Comparison of ENCODE assay signal across 22 cellular contexts in the genomic region with DNA sequence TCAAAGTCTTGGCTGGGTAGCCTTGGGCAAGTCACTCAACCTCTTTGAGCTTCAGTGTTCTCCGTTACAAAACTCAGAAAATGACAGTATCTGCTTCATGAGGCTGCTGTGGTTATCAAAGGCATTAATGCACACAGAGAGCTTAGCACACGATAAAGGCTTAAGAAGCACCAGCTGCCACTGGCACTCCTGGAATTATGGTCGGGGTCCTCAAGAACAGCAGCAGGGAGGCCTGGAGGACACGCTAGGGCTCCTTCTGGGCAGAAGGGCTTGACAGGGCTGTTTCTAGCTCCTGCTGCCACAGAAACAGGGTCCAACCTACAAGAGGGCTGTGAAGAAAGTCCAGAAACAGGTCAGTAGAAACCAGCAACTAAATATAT. TPM values are rescaled to one million over a fixed set of nuclear protein-coding genes. Genes with fewer than 3 reads are reported as not detected.
A peak's percentile ranks its signal among the peaks of the same experiment; 100 is the strongest.
DNase-seq lines count a peak whose midpoint lies in the region; ATAC-seq and TF ChIP-seq lines count a peak whose summit lies in the region.
"Had no signal": no experiment of that assay in that cellular context is flagged by ENCODE, and none has a peak within 500 bp of the region (broad histone marks: within the 10 kb centered on the region; RNA-seq: fewer than 3 reads in every experiment).

No MANE protein-coding gene starts in this region.

- H3K27ac Mint-ChIP-seq in brain (peak overlapping the region; percentile 94 to 99 (median 98)), nephron progenitor cell (peak overlapping the region; percentile 79)
- H3K27ac Mint-ChIP-seq: CD8-positive, alpha-beta T cell had no signal

- H3K4me3 Mint-ChIP-seq in brain (peak overlapping the region; percentile 26 to 77 (median 58)), nephron progenitor cell (no peak overlapping the region)
- H3K4me3 Mint-ChIP-seq: CD8-positive, alpha-beta T cell had no signal

- H3K9me3 Mint-ChIP-seq in brain, result no peaks in the 10 kb centered on the region
- no peaks in the 10 kb centered on the region for H3K9me3 Mint-ChIP-seq in nephron progenitor cell
- H3K9me3 Mint-ChIP-seq: CD8-positive, alpha-beta T cell had no signal

- ATAC-seq in GM18909 (IDR thresholded peaks at IDR 0.05; ENCODE audit: poor library complexity, unreplicated experiment), result no peak
- ATAC-seq: CD8-positive, alpha-beta T cell; GM12878; SK-N-SH treated with all-trans-retinoic acid at 6 μM for 48 hours had no signal

- H3K36me3 Mint-ChIP-seq in brain (peaks cover 4% of the 10 kb centered on the region), nephron progenitor cell (ENCODE audit: low read depth) (peaks cover 10% of the 10 kb centered on the region)

- peak; percentile 11 for DNase-seq in NCI-H2227 treated with DMSO at 0.1 percent for 48 hours (lab: John Stamatoyannopoulos, UW)
- DNase-seq in NCI-H2227 (lab: John Stamatoyannopoulos, UW; ENCODE audit: unreplicated experiment), result no peak
- DNase-seq in nephron progenitor cell, result no peak
- no peak for DNase-seq in DMS 273 treated with DMSO at 0.1 percent for 48 hours (lab: John Stamatoyannopoulos, UW)
- no peak for DNase-seq in ACHN
- DNase-seq in NCI-H2029 (lab: John Stamatoyannopoulos, UW), result no peak
- DNase-seq: C1 segment of cervical spinal cord; CD8-positive, alpha-beta T cell; DMS79 treated with DMSO at 0.1 percent for 48 hours; GM23248; HCEC 1CT; Kasumi-1; NCI-H1417 treated with DMSO at 0.1 percent for 48 hours; NCI-H187; NCI-H2107; NCI-H510A; NCI-H774; Peyer's patch had no signal

- H3K4me1 Mint-ChIP-seq in brain, result peaks cover 85% of the 10 kb centered on the region
- peaks cover 57% of the 10 kb centered on the region for H3K4me1 Mint-ChIP-seq in nephron progenitor cell

- in situ Hi-C loops in ACHN (cut with HindIII; ENCODE audit: low pct_ligation_motif_present, low pct_unique_long_range_greater_than_20kb, low sequenced_read_pairs), result no loop called here

- TF ChIP-seq CTCF in brain (conservative IDR thresholded peaks at IDR 0.05) (no peak), nephron progenitor cell (IDR thresholded peaks at IDR 0.05) (no peak)

- H3K27me3 Mint-ChIP-seq in brain, result no peaks in the 10 kb centered on the region
- peaks cover 10% of the 10 kb centered on the region for H3K27me3 Mint-ChIP-seq in nephron progenitor cell (ENCODE audit: low read depth, poor library complexity)

RNA-seq across cellular contexts. Expression of a gene that starts 38.8 kb away (rescaled TPM):
- 17.4 TPM for polyA plus RNA-seq in brain (ENCODE audit: insufficient read depth, low read depth, low replicate concordance)

RNA-seq across cellular contexts. Expression of a gene that starts 50.7 kb away (rescaled TPM):
- 54.8 TPM for polyA plus RNA-seq in brain (ENCODE audit: insufficient read depth, low read depth, low replicate concordance)
